In genomic region chr18:48184118-48184517, GRCh38 we compare ENCODE assay signal across 17 cellular contexts.
"Had no signal": no experiment of that assay in that cellular context is flagged by ENCODE, and none has a peak within 500 bp of the region (broad histone marks: within the 10 kb centered on the region; RNA-seq: fewer than 3 reads in every experiment).

No MANE protein-coding gene starts in this region.

- H3K4me3 ChIP-seq: ascending aorta, breast epithelium, hepatocyte, left ventricle myocardium inferior, psoas muscle, tibial artery, vagina had no signal

- H3K4me1 ChIP-seq: ascending aorta, breast epithelium, psoas muscle, vagina had no signal

- H3K4me2 ChIP-seq: hepatocyte had no signal

- H3K27ac ChIP-seq: ascending aorta, breast epithelium, hepatocyte, left ventricle myocardium inferior, psoas muscle, tibial artery, vagina had no signal

- H3K27me3 ChIP-seq: ascending aorta, breast epithelium, hepatocyte, tibial artery, vagina had no signal

- H3K36me3 ChIP-seq: ascending aorta, breast epithelium, left ventricle myocardium inferior, tibial artery, vagina had no signal

- H3K9me3 ChIP-seq: ascending aorta, breast epithelium, left ventricle myocardium inferior, psoas muscle, tibial artery, vagina had no signal

- DNase-seq: activated B cell treated with CpG ODN at 0.5 μM for 24 hours; activated CD4-positive, alpha-beta T cell treated with anti-CD3 and anti-CD28 coated beads, Interleukin-2, amount 10 ng/mL, durations not matched to agents 24 days and 14 days; activated naive CD4-positive, alpha-beta T cell; effector memory CD8-positive, alpha-beta T cell; islet precursor cell; left ventricle myocardium inferior; nephron progenitor cell; stimulated activated CD4-positive, alpha-beta T cell treated with anti-CD3 and anti-CD28 coated beads, Interleukin-12 subunit alpha, Interleukin-12 subunit beta, amount 100 ng/mL, for 4 hours; stimulated activated CD4-positive, alpha-beta T cell treated with anti-CD3 and anti-CD28 coated beads, Interleukin-2, amount 100 ng/mL, for 24 hours; T-helper 17 cell had no signal

- ATAC-seq: effector memory CD8-positive, alpha-beta T cell; stimulated activated effector memory CD8-positive, alpha-beta T cell treated with anti-CD3 and anti-CD28 coated beads, Interleukin-12 subunit alpha, Interleukin-12 subunit beta, amount 100 ng/mL, for 72 hours; T-helper 17 cell had no signal

- H3K79me2 ChIP-seq: hepatocyte had no signal

- H2AFZ ChIP-seq: hepatocyte had no signal
